1 cellular context compared by ENCODE assay signal in the genomic region with DNA sequence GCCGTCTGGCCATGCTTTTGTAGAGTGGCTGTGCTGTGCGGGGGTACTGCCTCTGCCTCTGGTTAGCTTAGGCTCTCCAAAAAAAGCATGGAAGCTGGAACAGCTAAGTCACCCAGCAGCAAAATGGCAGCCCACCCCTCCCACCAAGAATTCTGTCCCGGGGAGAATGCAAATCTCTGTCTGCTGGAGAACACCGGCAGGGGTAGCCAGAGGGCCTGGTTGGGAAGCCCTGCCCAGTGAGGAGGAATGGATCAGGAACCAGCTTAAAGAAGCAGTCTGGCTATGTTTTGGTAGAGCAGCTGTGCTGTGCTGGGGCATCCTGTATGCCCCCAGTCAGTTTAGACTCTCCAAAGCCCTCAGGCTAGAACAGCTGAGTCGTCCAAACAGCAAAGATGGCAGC.
TF ChIP-seq lines count a peak whose summit lies in the region.

No MANE protein-coding gene starts in this region.

TF ChIP-seq in GM23338, 12 proteins besides CTCF, POLR2A, EP300 and RAD21:
- TF ChIP-seq, protein P1, sequence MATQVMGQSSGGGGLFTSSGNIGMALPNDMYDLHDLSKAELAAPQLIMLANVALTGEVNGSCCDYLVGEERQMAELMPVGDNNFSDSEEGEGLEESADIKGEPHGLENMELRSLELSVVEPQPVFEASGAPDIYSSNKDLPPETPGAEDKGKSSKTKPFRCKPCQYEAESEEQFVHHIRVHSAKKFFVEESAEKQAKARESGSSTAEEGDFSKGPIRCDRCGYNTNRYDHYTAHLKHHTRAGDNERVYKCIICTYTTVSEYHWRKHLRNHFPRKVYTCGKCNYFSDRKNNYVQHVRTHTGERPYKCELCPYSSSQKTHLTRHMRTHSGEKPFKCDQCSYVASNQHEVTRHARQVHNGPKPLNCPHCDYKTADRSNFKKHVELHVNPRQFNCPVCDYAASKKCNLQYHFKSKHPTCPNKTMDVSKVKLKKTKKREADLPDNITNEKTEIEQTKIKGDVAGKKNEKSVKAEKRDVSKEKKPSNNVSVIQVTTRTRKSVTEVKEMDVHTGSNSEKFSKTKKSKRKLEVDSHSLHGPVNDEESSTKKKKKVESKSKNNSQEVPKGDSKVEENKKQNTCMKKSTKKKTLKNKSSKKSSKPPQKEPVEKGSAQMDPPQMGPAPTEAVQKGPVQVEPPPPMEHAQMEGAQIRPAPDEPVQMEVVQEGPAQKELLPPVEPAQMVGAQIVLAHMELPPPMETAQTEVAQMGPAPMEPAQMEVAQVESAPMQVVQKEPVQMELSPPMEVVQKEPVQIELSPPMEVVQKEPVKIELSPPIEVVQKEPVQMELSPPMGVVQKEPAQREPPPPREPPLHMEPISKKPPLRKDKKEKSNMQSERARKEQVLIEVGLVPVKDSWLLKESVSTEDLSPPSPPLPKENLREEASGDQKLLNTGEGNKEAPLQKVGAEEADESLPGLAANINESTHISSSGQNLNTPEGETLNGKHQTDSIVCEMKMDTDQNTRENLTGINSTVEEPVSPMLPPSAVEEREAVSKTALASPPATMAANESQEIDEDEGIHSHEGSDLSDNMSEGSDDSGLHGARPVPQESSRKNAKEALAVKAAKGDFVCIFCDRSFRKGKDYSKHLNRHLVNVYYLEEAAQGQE (IDR thresholded peaks at IDR 0.05; ENCODE audit: unreplicated experiment), result no peak
- no peak for TF ChIP-seq EZH2phosphoT487 (IDR thresholded peaks at IDR 0.05; ENCODE audit: unreplicated experiment)
- no peak for TF ChIP-seq ETS1 (IDR thresholded peaks at IDR 0.05)
- no peak for TF ChIP-seq NANOG (IDR thresholded peaks at IDR 0.05; ENCODE audit: borderline replicate concordance)
- TF ChIP-seq EZH2 (IDR thresholded peaks at IDR 0.05; ENCODE audit: low read depth, unreplicated experiment), result no peak
- TF ChIP-seq ZNF462 (CRISPR knock-in tag; IDR thresholded peaks at IDR 0.05), result no peak
- TF ChIP-seq STAT1 (IDR thresholded peaks at IDR 0.05; ENCODE audit: unreplicated experiment), result no peak
- no peak for TF ChIP-seq JUNB (IDR thresholded peaks at IDR 0.05; ENCODE audit: unreplicated experiment)
- no peak for TF ChIP-seq ZNF331 (CRISPR knock-in tag; IDR thresholded peaks at IDR 0.05; ENCODE audit: low read depth)
- no peak for TF ChIP-seq ZNF114 (CRISPR knock-in tag; IDR thresholded peaks at IDR 0.05)
